In the genomic region with DNA sequence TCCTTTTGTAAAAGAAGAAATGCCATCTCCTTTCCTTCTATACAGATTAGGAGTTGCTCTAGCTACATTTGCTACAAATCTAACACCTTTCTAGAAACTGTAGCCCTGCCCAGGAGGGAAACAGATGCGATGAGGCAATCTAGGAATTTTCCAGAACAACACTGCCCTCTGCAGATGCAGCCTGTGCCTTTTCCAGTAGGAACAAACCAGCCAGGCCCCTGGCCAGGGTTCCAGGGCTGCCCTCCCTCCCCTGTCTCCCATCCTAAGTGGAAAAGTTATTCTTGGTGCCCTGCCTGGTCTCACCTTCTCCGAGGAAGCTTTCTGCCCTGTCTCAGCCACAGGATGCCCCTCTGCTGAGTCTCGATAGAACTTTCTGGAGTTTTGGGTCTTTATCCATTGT, we compare ENCODE assay signal across 1 cellular context.
TF ChIP-seq lines count a peak whose summit lies in the region.

No MANE protein-coding gene starts in this region.

TF ChIP-seq in HEK293, 187 proteins besides CTCF, POLR2A, EP300 and RAD21:
- TF ChIP-seq ZNF654 (tag by site-specific recombination; IDR thresholded peaks at IDR 0.05; ENCODE audit: low read depth) = 0 out of 2 replicates have a peak, but pooled peaks have one; percentile 6
TF ChIP-seq in HEK293: peak in this region for 1; not testable (repeated sequence) for 186.
